14 cellular contexts compared by ENCODE assay signal in the genomic region with DNA sequence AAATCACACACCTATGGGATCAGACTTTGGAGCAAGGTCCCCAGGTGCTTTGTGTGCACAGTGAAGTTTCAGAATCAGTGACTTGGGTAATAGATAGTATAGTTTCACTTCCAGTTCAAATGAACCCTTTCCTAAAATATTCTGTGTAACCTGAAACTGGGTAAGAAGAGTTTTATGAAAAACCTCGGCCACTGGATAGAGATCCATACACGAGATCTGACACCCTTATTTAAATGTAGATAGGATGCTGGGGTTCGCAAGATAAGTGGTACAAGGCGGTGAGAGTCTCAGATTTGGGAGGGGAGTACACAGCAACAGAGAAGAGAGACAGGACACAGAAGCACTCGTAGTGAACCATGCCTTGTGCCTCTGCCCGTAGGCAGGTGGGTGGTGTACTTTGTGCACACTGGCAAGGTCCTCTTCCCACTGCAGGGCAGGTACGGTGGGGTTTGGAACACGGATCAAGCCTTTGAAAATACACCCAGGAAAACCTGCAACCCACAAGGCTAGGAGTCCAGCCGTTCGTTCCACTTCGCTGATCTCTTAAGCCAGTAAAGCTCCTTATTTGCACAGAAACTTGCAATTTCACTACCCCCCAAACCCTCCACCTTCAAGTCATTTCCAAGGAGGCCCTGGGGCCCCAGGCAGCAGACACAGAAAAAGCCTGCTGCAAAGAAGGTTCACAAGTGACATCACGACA.
DNase-seq lines count a peak whose midpoint lies in the region; ATAC-seq, FAIRE-seq and TF ChIP-seq lines count a peak whose summit lies in the region.
"Had no signal": no experiment of that assay in that cellular context is flagged by ENCODE, and none has a peak within 500 bp of the region (broad histone marks: within the 10 kb centered on the region; RNA-seq: fewer than 3 reads in every experiment).

No MANE protein-coding gene starts in this region.

- CTCF ChIA-PET in activated CD4-positive, alpha-beta memory T cell treated with anti-CD3 and anti-CD28 coated beads for 36 hours (lab: Charles Lee), result no interaction called here

- DNase-seq in GM18507 (ENCODE audit: extremely low spot score, insufficient read length, low read depth), result peak; percentile 38
- peak; percentile 64 for DNase-seq in GM20000 (ENCODE audit: low spot score)
- DNase-seq in coronary artery (ENCODE audit: low spot score), result peak; percentile 12
- no peak for DNase-seq in stimulated activated naive CD4-positive, alpha-beta T cell (lab: John Stamatoyannopoulos, UW)
- no peak for DNase-seq in chondrocyte (ENCODE audit: low spot score)
- DNase-seq in activated CD4-positive, alpha-beta memory T cell treated with anti-CD3 and anti-CD28 coated beads for 36 hours, result no peak
- DNase-seq in natural killer cell, result no peak
- DNase-seq: activated CD4-positive, CD25-positive, alpha-beta regulatory T cell; DND-41; hippocampal formation; KBM-7; nucleus accumbens had no signal

- peaks cover 23% of the 10 kb centered on the region for H3K27me3 Mint-ChIP-seq in chondrocyte (ENCODE audit: low read depth)
- no peaks in the 10 kb centered on the region for H3K27me3 Mint-ChIP-seq in activated CD4-positive, alpha-beta memory T cell treated with anti-CD3 and anti-CD28 coated beads for 36 hours
- H3K27me3 Mint-ChIP-seq in natural killer cell (ENCODE audit: low read depth in 2 of 2), result peaks cover 18% of the 10 kb centered on the region in 2 donors

- FAIRE-seq in GM18507 (lab: Jason Lieb, UNC), result peak; percentile 94
- FAIRE-seq: bronchial epithelial cell had no signal

- no peak overlapping the region for H3K27ac ChIP-seq in coronary artery

- H3K27ac Mint-ChIP-seq in chondrocyte (ENCODE audit: unreplicated experiment) (no peak overlapping the region), natural killer cell (no peak overlapping the region)
- H3K27ac Mint-ChIP-seq in activated CD4-positive, alpha-beta memory T cell treated with anti-CD3 and anti-CD28 coated beads for 36 hours, result no peak overlapping the region

- H3K4me3 Mint-ChIP-seq in chondrocyte (ENCODE audit: unreplicated experiment), result no peak overlapping the region
- H3K4me3 Mint-ChIP-seq in activated CD4-positive, alpha-beta memory T cell treated with anti-CD3 and anti-CD28 coated beads for 36 hours, result no peak overlapping the region
- H3K4me3 Mint-ChIP-seq in natural killer cell, result no peak overlapping the region

- ATAC-seq in HG03095 (IDR thresholded peaks at IDR 0.05; ENCODE audit: unreplicated experiment), result peak; percentile 85
- ATAC-seq in natural killer cell, result no peak

- H3K4me1 Mint-ChIP-seq in chondrocyte (ENCODE audit: low read depth), result no peaks in the 10 kb centered on the region
- H3K4me1 Mint-ChIP-seq in activated CD4-positive, alpha-beta memory T cell treated with anti-CD3 and anti-CD28 coated beads for 36 hours (ENCODE audit: low read depth), result peaks cover 17% of the 10 kb centered on the region
- no peaks in the 10 kb centered on the region for H3K4me1 Mint-ChIP-seq in natural killer cell

- H3K9me3 Mint-ChIP-seq in chondrocyte (ENCODE audit: low read depth) (no peaks in the 10 kb centered on the region), natural killer cell (no peaks in the 10 kb centered on the region)
- no peaks in the 10 kb centered on the region for H3K9me3 Mint-ChIP-seq in activated CD4-positive, alpha-beta memory T cell treated with anti-CD3 and anti-CD28 coated beads for 36 hours

- H3K36me3 Mint-ChIP-seq in chondrocyte (ENCODE audit: low read depth) (no peaks in the 10 kb centered on the region), natural killer cell (no peaks in the 10 kb centered on the region)
- no peaks in the 10 kb centered on the region for H3K36me3 Mint-ChIP-seq in activated CD4-positive, alpha-beta memory T cell treated with anti-CD3 and anti-CD28 coated beads for 36 hours

- H3K4me3 ChIP-seq in coronary artery, result no peak overlapping the region

- intact Hi-C loops in activated CD4-positive, alpha-beta memory T cell treated with anti-CD3 and anti-CD28 coated beads for 36 hours (cut with micrococcal nuclease), result loop anchor here (10.0 kb wide), 1 partner anchor 274 kb away; no protein-coding TSS in a partner anchor
- intact Hi-C loops in natural killer cell (cut with micrococcal nuclease), result no loop called here

- POLR2A ChIA-PET in activated CD4-positive, alpha-beta memory T cell treated with anti-CD3 and anti-CD28 coated beads for 36 hours (lab: Charles Lee), result no interaction called here

- no peak for TF ChIP-seq CTCF in GM20000 (IDR thresholded peaks at IDR 0.05; ENCODE audit: extremely low read depth, missing control alignments)
- no peak for TF ChIP-seq CTCF in coronary artery (IDR thresholded peaks at IDR 0.05)
- TF ChIP-seq CTCF in chondrocyte (IDR thresholded peaks at IDR 0.05), result no peak
- TF ChIP-seq CTCF in natural killer cell (IDR thresholded peaks at IDR 0.05), result no peak

Comparison
In these comparisons a context has a peak if more than half of its experiments do, and no peak if none do; other contexts are left out.
1. DNase-seq: peak in GM18507 (single experiment), GM20000 (single experiment) and coronary artery (single experiment); none in stimulated activated naive CD4-positive, alpha-beta T cell (0 of 6), chondrocyte (single experiment), activated CD4-positive, alpha-beta memory T cell treated with anti-CD3 and anti-CD28 coated beads for 36 hours (single experiment) and natural killer cell (single experiment).